ENCODE assay signal across 19 cellular contexts in genomic region chr19:7730286-7731217, GRCh38. TPM values are rescaled to one million over a fixed set of nuclear protein-coding genes. Genes with fewer than 3 reads are reported as not detected.
DNase-seq lines count a peak whose midpoint lies in the region; ATAC-seq and TF ChIP-seq lines count a peak whose summit lies in the region.
"Had no signal": no experiment of that assay in that cellular context is flagged by ENCODE, and none has a peak within 500 bp of the region (broad histone marks: within the 10 kb centered on the region; RNA-seq: fewer than 3 reads in every experiment).

No MANE protein-coding gene starts in this region.

- H3K36me3 Mint-ChIP-seq in central memory CD8-positive, alpha-beta T cell (ENCODE audit: insufficient read depth) = peaks cover 1% of the 10 kb centered on the region

- no peak overlapping the region for H3K27ac ChIP-seq in iPS-20b (ENCODE audit: low read length)
- H3K27ac ChIP-seq: KMS-11, suprapubic skin had no signal

- no peaks in the 10 kb centered on the region for H3K9me3 Mint-ChIP-seq in central memory CD8-positive, alpha-beta T cell
- H3K9me3 Mint-ChIP-seq: activated CD4-positive, alpha-beta T cell treated with anti-CD3 and anti-CD28 coated beads, Interleukin-2, amount 10 ng/mL, durations not matched to agents 7 days and 5 days had no signal

- H3K27me3 ChIP-seq in H7 (ENCODE audit: control insufficient read depth, insufficient read depth, low read length) = peaks cover 39% of the 10 kb centered on the region
- peaks cover 89% of the 10 kb centered on the region for H3K27me3 ChIP-seq in iPS-20b (ENCODE audit: insufficient read depth, low read length)

- H3K27me3 Mint-ChIP-seq in central memory CD8-positive, alpha-beta T cell = peaks cover 78% of the 10 kb centered on the region

- no peak for TF ChIP-seq CTCF in omental fat pad (IDR thresholded peaks at IDR 0.05)

- DNase-seq in H7 (peak; percentile 84), retina (peak; percentile 26), omental fat pad (ENCODE audit: low spot score) (no peak), NCI-H146 (lab: John Stamatoyannopoulos, UW) (no peak)
- DNase-seq in central memory CD8-positive, alpha-beta T cell (ENCODE audit: low spot score in 2 of 2) = no peak
- no peak for DNase-seq in activated CD4-positive, CD25-positive, alpha-beta regulatory T cell treated with anti-CD3 and anti-CD28 coated beads, Interleukin-2, amount 50 U/mL, for 72 hours
- DNase-seq: activated CD4-positive, alpha-beta T cell treated with anti-CD3 and anti-CD28 coated beads, Interleukin-2, amount 10 ng/mL, durations not matched to agents 7 days and 5 days; activated effector memory CD4-positive, alpha-beta T cell treated with anti-CD3 and anti-CD28 coated beads, Interleukin-2, amount 50 U/mL, for 16 hours; DND-41; effector memory CD4-positive, alpha-beta T cell; mammary epithelial cell; NCI-H2029; NCI-H510A; small intestine; stimulated activated CD8-positive, alpha-beta memory T cell treated with anti-CD3 and anti-CD28 coated beads, Interleukin-4, amount 100 ng/mL, for 48 hours had no signal

- H3K27ac Mint-ChIP-seq in central memory CD8-positive, alpha-beta T cell (ENCODE audit: low read depth) = no peak overlapping the region
- H3K27ac Mint-ChIP-seq: activated CD4-positive, alpha-beta T cell treated with anti-CD3 and anti-CD28 coated beads, Interleukin-2, amount 10 ng/mL, durations not matched to agents 7 days and 5 days had no signal

- H3K9ac ChIP-seq in iPS-20b (ENCODE audit: low read depth, low read length) = no peak overlapping the region
- H3K9ac ChIP-seq: KMS-11 had no signal

- no peaks in the 10 kb centered on the region for H3K4me1 ChIP-seq in iPS-20b (ENCODE audit: insufficient read depth, low read length)

- no peaks in the 10 kb centered on the region for H3K36me3 ChIP-seq in H7 (replicated peaks; ENCODE audit: control insufficient read depth, insufficient read depth, low read length)
- no peaks in the 10 kb centered on the region for H3K36me3 ChIP-seq in iPS-20b (ENCODE audit: insufficient read depth, low read depth, low read length)
- H3K36me3 ChIP-seq: suprapubic skin had no signal

- ATAC-seq in central memory CD8-positive, alpha-beta T cell (replicated peaks; ENCODE audit: extremely low read depth, poor library complexity, severe bottlenecking) = no peak
- ATAC-seq in omental fat pad (ENCODE audit: low FRiP score) = no peak

- H3K9me3 ChIP-seq in iPS-20b (ENCODE audit: insufficient read depth, low read depth, low read length) = no peaks in the 10 kb centered on the region
- H3K9me3 ChIP-seq: suprapubic skin had no signal

- H3K4me1 Mint-ChIP-seq in central memory CD8-positive, alpha-beta T cell = peaks cover 10% of the 10 kb centered on the region
- H3K4me1 Mint-ChIP-seq: activated CD4-positive, alpha-beta T cell treated with anti-CD3 and anti-CD28 coated beads, Interleukin-2, amount 10 ng/mL, durations not matched to agents 7 days and 5 days had no signal

- peak overlapping the region; percentile 32; the same call in 1 of the 2 replicates for H3K4me3 ChIP-seq in H7 (ENCODE audit: insufficient read depth, low read depth, low read length)
- peak overlapping the region; percentile 58 for H3K4me3 ChIP-seq in iPS-20b (ENCODE audit: low read length)
- H3K4me3 ChIP-seq: suprapubic skin had no signal

- H3K4me3 Mint-ChIP-seq in central memory CD8-positive, alpha-beta T cell = peak overlapping the region; percentile 25
- H3K4me3 Mint-ChIP-seq: activated CD4-positive, alpha-beta T cell treated with anti-CD3 and anti-CD28 coated beads, Interleukin-2, amount 10 ng/mL, durations not matched to agents 7 days and 5 days had no signal

RNA-seq across cellular contexts. Expression of gene CLEC4G, which starts 1.4 kb away (rescaled TPM):
- total RNA-seq in H7 (2014; rRNA removed; shearing (Covaris generic)) = not detected in 2 replicates
- 1 to 10 TPM; 2.3 to 9.3 (median 6.0) TPM for total RNA-seq in omental fat pad
- total RNA-seq: activated CD4-positive, alpha-beta T cell treated with anti-CD3 and anti-CD28 coated beads, Interleukin-2, amount 10 ng/mL, durations not matched to agents 7 days and 5 days; glomerular endothelial cell; mammary epithelial cell had no signal

RNA-seq across cellular contexts. Expression of gene CD209, which starts 16.8 kb away (rescaled TPM):
- total RNA-seq in H7 (2014; rRNA removed; shearing (Covaris generic)) = not detected in 2 replicates
- 10 to 100 TPM; 12.7 to 21.8 (median 17.2) TPM for total RNA-seq in omental fat pad
- total RNA-seq: activated CD4-positive, alpha-beta T cell treated with anti-CD3 and anti-CD28 coated beads, Interleukin-2, amount 10 ng/mL, durations not matched to agents 7 days and 5 days; glomerular endothelial cell; mammary epithelial cell had no signal

RNA-seq across cellular contexts. Expression of gene FCER2, which starts 28.6 kb away (rescaled TPM):
- total RNA-seq in H7 (2014; rRNA removed; shearing (Covaris generic)) = not detected in 2 replicates
- total RNA-seq in omental fat pad = 1 to 10 TPM in 2 of 4 donors, under 1 TPM in 2; 0.65 to 1.8 (median 1.0) TPM
- total RNA-seq: glomerular endothelial cell, mammary epithelial cell, suprapubic skin had no signal

RNA-seq across cellular contexts. Expression of gene CLEC4M, which starts 32.5 kb away (rescaled TPM):
- total RNA-seq in H7 (2014; rRNA removed; shearing (Covaris generic)) = not detected in 2 replicates
- under 1 TPM in 2 of 4 donors, not detected in 2; 0.56 to 0.93 TPM for total RNA-seq in omental fat pad
- total RNA-seq: activated CD4-positive, alpha-beta T cell treated with anti-CD3 and anti-CD28 coated beads, Interleukin-2, amount 10 ng/mL, durations not matched to agents 7 days and 5 days; mammary epithelial cell; suprapubic skin had no signal

RNA-seq across cellular contexts. Expression of gene TRAPPC5, which starts 49.9 kb away (rescaled TPM):
- total RNA-seq in H7 (2014; rRNA removed; shearing (Covaris generic)) = 92.2 and 137 TPM in 2 replicates
- total RNA-seq in omental fat pad = 10 to 100 TPM; 54.1 to 83.6 (median 76.7) TPM

Comparison
In these comparisons a context has a peak if more than half of its experiments do, and no peak if none do; other contexts are left out.
1. DNase-seq: peak in H7 (single experiment) and retina (single experiment); none in central memory CD8-positive, alpha-beta T cell (0 of 2), omental fat pad (single experiment), activated CD4-positive, CD25-positive, alpha-beta regulatory T cell treated with anti-CD3 and anti-CD28 coated beads, Interleukin-2, amount 50 U/mL, for 72 hours (single experiment) and NCI-H146 (single experiment).
2. RNA of gene CD209, which starts 16.8 kb away (total RNA-seq): 12.7 to 21.8 TPM in omental fat pad; not detected in H7; every median in the first group is over 10 times any median in the second.